ENCODE assay signal across 8 cellular contexts in the genomic region with DNA sequence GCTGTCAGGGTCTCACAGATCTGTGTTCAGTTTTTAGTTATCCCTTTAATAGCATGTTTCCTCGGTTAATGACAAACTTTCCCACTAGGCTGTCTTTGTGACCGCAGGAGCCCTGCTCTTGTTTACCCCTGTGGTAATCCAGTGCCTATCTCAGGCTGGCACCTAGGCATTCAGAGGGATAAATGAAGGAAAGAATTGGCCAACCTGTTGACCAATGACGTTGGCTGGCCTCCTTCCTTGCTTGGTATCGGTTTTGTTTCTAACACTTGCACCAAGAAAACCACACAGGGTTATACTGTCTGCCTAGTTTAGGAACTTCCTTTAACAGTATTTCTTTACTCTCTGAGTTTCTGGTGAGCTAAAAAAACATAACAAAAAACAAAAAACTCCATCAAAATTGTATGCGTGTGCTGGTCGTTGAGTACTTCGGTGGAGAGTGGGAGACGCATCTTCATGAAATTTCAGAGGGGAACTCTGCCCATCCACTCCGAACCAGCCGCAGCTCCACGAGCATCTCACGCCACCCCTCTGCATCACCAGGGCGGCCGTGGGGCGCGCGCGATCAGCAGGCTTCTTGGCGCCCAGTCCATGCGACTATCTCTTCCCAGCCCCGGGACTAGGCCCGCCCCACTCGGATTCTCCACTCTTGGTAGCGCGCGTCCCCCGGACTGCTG. TPM values are rescaled to one million over a fixed set of nuclear protein-coding genes. Genes with fewer than 3 reads are reported as not detected.
A peak's percentile ranks its signal among the peaks of the same experiment; 100 is the strongest.
DNase-seq lines count a peak whose midpoint lies in the region; ATAC-seq, FAIRE-seq and TF ChIP-seq lines count a peak whose summit lies in the region.

No MANE protein-coding gene starts in this region.

- peaks cover 0 to 12% of the 10 kb centered on the region in 2 donors for H3K36me3 Mint-ChIP-seq in CD14-positive monocyte
- H3K36me3 Mint-ChIP-seq in activated T-cell treated with anti-CD3 and anti-CD28 coated beads, Interleukin-2, amount 50 U/mL, for 72 hours (ENCODE audit: insufficient read depth in 2 of 2), result peaks cover 0 to 4% of the 10 kb centered on the region in 2 donors

- H3K4me1 Mint-ChIP-seq in CD14-positive monocyte, result peaks cover 23% of the 10 kb centered on the region
- H3K4me1 Mint-ChIP-seq in activated T-cell treated with anti-CD3 and anti-CD28 coated beads, Interleukin-2, amount 50 U/mL, for 72 hours (ENCODE audit: low read depth), result peaks cover 78% of the 10 kb centered on the region

- ATAC-seq in GM19455 (IDR thresholded peaks at IDR 0.05; ENCODE audit: unreplicated experiment) (peak; percentile 57), HG03457 (IDR thresholded peaks at IDR 0.05; ENCODE audit: unreplicated experiment) (peak; percentile 40), left cardiac atrium (peak; percentile 74 to 75)
- ATAC-seq in activated T-cell treated with anti-CD3 and anti-CD28 coated beads, Interleukin-2, amount 50 U/mL, for 72 hours (replicated peaks in 1 of 2), result peak; percentile 49 to 54

- FAIRE-seq in frontal cortex (lab: Jason Lieb, UNC), result no peak

- peak overlapping the region; percentile 85 to 94 (median 90) for H3K27ac Mint-ChIP-seq in CD14-positive monocyte
- H3K27ac Mint-ChIP-seq in activated T-cell treated with anti-CD3 and anti-CD28 coated beads, Interleukin-2, amount 50 U/mL, for 72 hours, result peak overlapping the region; percentile 95

- H3K9me3 Mint-ChIP-seq in CD14-positive monocyte, result peaks cover 0 to 2% (median 0%) of the 10 kb centered on the region in 7 donors
- no peaks in the 10 kb centered on the region for H3K9me3 Mint-ChIP-seq in activated T-cell treated with anti-CD3 and anti-CD28 coated beads, Interleukin-2, amount 50 U/mL, for 72 hours

- peaks cover 15 to 19% (median 17%) of the 10 kb centered on the region in 3 donors for H3K27me3 Mint-ChIP-seq in CD14-positive monocyte (ENCODE audit: low read depth in 3 of 3)
- H3K27me3 Mint-ChIP-seq in activated T-cell treated with anti-CD3 and anti-CD28 coated beads, Interleukin-2, amount 50 U/mL, for 72 hours (ENCODE audit: low read depth), result no peaks in the 10 kb centered on the region

- H3K4me3 Mint-ChIP-seq in CD14-positive monocyte, result peak overlapping the region; percentile 90 to 95
- H3K4me3 Mint-ChIP-seq in activated T-cell treated with anti-CD3 and anti-CD28 coated beads, Interleukin-2, amount 50 U/mL, for 72 hours, result peak overlapping the region; percentile 92 to 95

- DNase-seq in CD14-positive monocyte (ENCODE audit: low spot score), result no peak
- DNase-seq in activated T-cell treated with anti-CD3 and anti-CD28 coated beads, Interleukin-2, amount 50 U/mL, for 72 hours, result peak; percentile 25 to 35
- DNase-seq in left cardiac atrium, result no peak
- peak; percentile 85 for DNase-seq in renal cortical epithelial cell (ENCODE audit: low read depth)
- no peak for DNase-seq in Ammon's horn (ENCODE audit: low spot score)
- no peak for DNase-seq in frontal cortex (ENCODE audit: low spot score in 2 of 2)

- TF ChIP-seq CTCF in CD14-positive monocyte (IDR thresholded peaks at IDR 0.05), result no peak

- intact Hi-C loops in CD14-positive monocyte (cut with micrococcal nuclease) (loop anchor here (5.0 to 10.0 kb wide), 2 partner anchors 112 to 676 kb away; no protein-coding TSS in a partner anchor), left cardiac atrium (cut with DNase I) (no loop called here)

RNA-seq across cellular contexts. Expression of gene ENDOD1, which starts 0.6 kb away (rescaled TPM):
- polyA plus RNA-seq in CD14-positive monocyte, result 1 to 10 TPM; 3.2 to 3.4 TPM
- 10 to 100 TPM; 16.1 to 20.5 TPM for total RNA-seq in activated T-cell treated with anti-CD3 and anti-CD28 coated beads, Interleukin-2, amount 50 U/mL, for 72 hours
- 10 to 100 TPM; 13.4 to 19.8 TPM for total RNA-seq in left cardiac atrium
- 47.9 and 51.4 TPM in 2 replicates for total RNA-seq in renal cortical epithelial cell
- total RNA-seq in frontal cortex, result 25.7 TPM

RNA-seq across cellular contexts. Expression of gene SRSF8, which starts 22.4 kb away (rescaled TPM):
- polyA plus RNA-seq in CD14-positive monocyte, result 10 to 100 TPM; 24.4 to 24.9 TPM
- 10 to 100 TPM; 37.9 to 43.7 TPM for total RNA-seq in activated T-cell treated with anti-CD3 and anti-CD28 coated beads, Interleukin-2, amount 50 U/mL, for 72 hours
- total RNA-seq in left cardiac atrium (10 to 100 TPM; 23.5 to 37.2 TPM), renal cortical epithelial cell (11.8 and 34.4 TPM in 2 replicates), frontal cortex (20.0 TPM)

RNA-seq across cellular contexts. Expression of gene KDM4F, which starts 39.9 kb away (rescaled TPM):
- polyA plus RNA-seq in CD14-positive monocyte, result not detected
- not detected for total RNA-seq in activated T-cell treated with anti-CD3 and anti-CD28 coated beads, Interleukin-2, amount 50 U/mL, for 72 hours
- total RNA-seq in left cardiac atrium (not detected), renal cortical epithelial cell (not detected in 2 replicates), frontal cortex (not detected)

Comparison
In these comparisons a context has a peak if more than half of its experiments do, and no peak if none do; other contexts are left out.
1. DNase-seq: peak in activated T-cell treated with anti-CD3 and anti-CD28 coated beads, Interleukin-2, amount 50 U/mL, for 72 hours (2 of 2) and renal cortical epithelial cell (single experiment); none in CD14-positive monocyte (single experiment), left cardiac atrium (single experiment), Ammon's horn (single experiment) and frontal cortex (0 of 2).
2. intact Hi-C loops: an anchor here in CD14-positive monocyte (5.0 to 10.0 kb wide); none called in left cardiac atrium.
3. Peak in every context shown above with its lines, with median percentiles within 50 percentile points of each other: ATAC-seq.